Comparison of ENCODE assay signal across 13 cellular contexts in genomic region chr4:97105716-97106115, GRCh38.
DNase-seq lines count a peak whose midpoint lies in the region; FAIRE-seq lines count a peak whose summit lies in the region.
"Had no signal": no experiment of that assay in that cellular context is flagged by ENCODE, and none has a peak within 500 bp of the region (broad histone marks: within the 10 kb centered on the region; RNA-seq: fewer than 3 reads in every experiment).

No MANE protein-coding gene starts in this region.

- peak; percentile 10 for DNase-seq in NCI-H446 treated with DMSO at 0.1 percent for 48 hours (lab: John Stamatoyannopoulos, UW)
- DNase-seq in NCI-H446 (lab: John Stamatoyannopoulos, UW): no peak
- DNase-seq in NCI-H526 (lab: John Stamatoyannopoulos, UW): peak; percentile 54 to 59
- peak; percentile 17 for DNase-seq in cerebellum (ENCODE audit: low spot score)
- DNase-seq in renal cortical epithelial cell (ENCODE audit: low read depth): peak; percentile 2
- no peak for DNase-seq in NCI-H187 treated with DMSO at 0.1 percent for 48 hours (lab: John Stamatoyannopoulos, UW)
- DNase-seq in urothelium cell line (ENCODE audit: low spot score): no peak
- DNase-seq in frontal cortex (ENCODE audit: low spot score in 2 of 2): no peak
- DNase-seq: ACHN; CD4-positive, alpha-beta T cell; DMS53; GM23248 had no signal

- FAIRE-seq in urothelium cell line (lab: Jason Lieb, UNC): no peak
- no peak for FAIRE-seq in frontal cortex (lab: Jason Lieb, UNC)
- FAIRE-seq: H54 had no signal

Comparison
In these comparisons a context has a peak if more than half of its experiments do, and no peak if none do; other contexts are left out.
1. DNase-seq: peak in NCI-H446 treated with DMSO at 0.1 percent for 48 hours (single experiment), NCI-H526 (2 of 2), cerebellum (single experiment) and renal cortical epithelial cell (single experiment); none in NCI-H446 (0 of 2), NCI-H187 treated with DMSO at 0.1 percent for 48 hours (single experiment), urothelium cell line (single experiment) and frontal cortex (0 of 2).